18 cellular contexts compared by ENCODE assay signal in genomic region chr5:6405591-6405990, GRCh38. TPM values are rescaled to one million over a fixed set of nuclear protein-coding genes. Genes with fewer than 3 reads are reported as not detected.
"Had no signal": no experiment of that assay in that cellular context is flagged by ENCODE, and none has a peak within 500 bp of the region (broad histone marks: within the 10 kb centered on the region; RNA-seq: fewer than 3 reads in every experiment).

No MANE protein-coding gene starts in this region.

- H3K27ac ChIP-seq: HL-60 had no signal

- DNase-seq: MG63, NCI-H1092, NCI-H1105 treated with DMSO at 0.1 percent for 48 hours, NCI-H1417 treated with DMSO at 0.1 percent for 48 hours, NCI-H146, NCI-H1694 treated with DMSO at 0.1 percent for 48 hours, NCI-H1930, NCI-H2081, NCI-H2107, NCI-H345, NCI-H446 treated with DMSO at 0.1 percent for 48 hours, NCI-H510A treated with DMSO at 0.1 percent for 48 hours, NCI-H82, RPMI8226, SK-N-SH had no signal

- H3K36me3 ChIP-seq: MG63 had no signal

- H3K4me3 ChIP-seq: K562, MG63 had no signal

- ATAC-seq: K562 had no signal

- H3K9me3 ChIP-seq: MG63, SK-N-SH had no signal

RNA-seq across cellular contexts. Expression of gene UBE2QL1, which starts 43.1 kb away (rescaled TPM):
- total RNA-seq: K562, LHCN-M2 had no signal
